Comparison of ENCODE assay signal across 31 cellular contexts in the genomic region with DNA sequence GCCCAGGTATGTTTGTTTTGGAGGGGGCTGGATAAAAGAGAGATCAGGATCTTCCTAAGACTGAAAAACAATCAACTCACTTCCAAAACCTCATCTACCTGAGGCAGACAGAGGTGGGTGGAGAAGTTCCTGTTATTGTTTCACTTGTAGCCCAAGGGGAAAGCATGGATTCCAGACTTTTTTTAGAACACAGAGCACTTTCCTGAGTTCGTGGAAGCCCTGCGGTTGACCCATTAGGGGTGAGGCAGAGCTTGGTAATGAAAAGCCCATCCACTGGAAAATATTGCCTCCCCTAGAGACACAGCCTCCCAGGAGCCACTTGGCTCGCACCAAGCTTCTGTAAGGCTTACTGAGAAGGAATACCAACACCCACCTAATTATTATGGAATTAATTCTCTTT. TPM values are rescaled to one million over a fixed set of nuclear protein-coding genes. Genes with fewer than 3 reads are reported as not detected.
DNase-seq lines count a peak whose midpoint lies in the region; ATAC-seq and TF ChIP-seq lines count a peak whose summit lies in the region.
"Had no signal": no experiment of that assay in that cellular context is flagged by ENCODE, and none has a peak within 500 bp of the region (broad histone marks: within the 10 kb centered on the region; RNA-seq: fewer than 3 reads in every experiment).

No MANE protein-coding gene starts in this region.

- H3K27ac ChIP-seq in heart right ventricle = peak overlapping the region; percentile 15 to 94 (median 64)
- H3K27ac ChIP-seq in endodermal cell (ENCODE audit: low read depth, low read length) = no peak overlapping the region
- peak overlapping the region; percentile 20 for H3K27ac ChIP-seq in parathyroid adenoma
- H3K27ac ChIP-seq in tibial artery = peak overlapping the region; percentile 60 to 95
- H3K27ac ChIP-seq: A549, neural progenitor cell had no signal

- TF ChIP-seq CTCF in heart right ventricle (IDR thresholded peaks at IDR 0.05) = no peak
- TF ChIP-seq CTCF in endodermal cell (conservative IDR thresholded peaks at IDR 0.05) = no peak
- no peak for TF ChIP-seq CTCF in parathyroid adenoma (IDR thresholded peaks at IDR 0.05)
- no peak for TF ChIP-seq CTCF in tibial artery (IDR thresholded peaks at IDR 0.05)
- TF ChIP-seq CTCF in GM20000 (IDR thresholded peaks at IDR 0.05; ENCODE audit: extremely low read depth, missing control alignments) = no peak

- intact Hi-C loops in heart right ventricle (cut with DNase I) (loop anchor here in 1 of 10 donors (5.0 kb wide), 1 partner anchor 76 kb away; no protein-coding TSS in a partner anchor), left ventricle myocardium superior (cut with micrococcal nuclease) (no loop called here), tibial artery (cut with DNase I; ENCODE audit: low total_unique reads) (no loop called here)

- H3K4me1 Mint-ChIP-seq in endodermal cell = peaks cover 25% of the 10 kb centered on the region

- no peaks in the 10 kb centered on the region for H3K27me3 Mint-ChIP-seq in endodermal cell (ENCODE audit: insufficient read depth)
- H3K27me3 Mint-ChIP-seq: activated T-helper 17 cell treated with anti-CD3 and anti-CD28 coated beads, Interleukin-2, amount 50 U/mL, for 72 hours had no signal

- peak in 1 of 2 donors; percentile 50 for DNase-seq in heart right ventricle
- no peak for DNase-seq in left ventricle myocardium superior
- DNase-seq in endodermal cell = no peak
- peak in 1 of 2 donors; percentile 53 for DNase-seq in tibial artery
- DNase-seq in midbrain (lab: John Stamatoyannopoulos, UW) = no peak
- no peak for DNase-seq in GM20000 (ENCODE audit: low spot score)
- DNase-seq in GF-D8 (lab: John Stamatoyannopoulos, UW) = no peak
- DNase-seq: activated CD8-positive, alpha-beta T cell treated with anti-CD3 and anti-CD28 coated beads, Interleukin-2, amount 10 ng/mL, durations not matched to agents 7 days and 5 days; activated naive CD4-positive, alpha-beta T cell treated with anti-CD3 and anti-CD28 coated beads, Interleukin-2, amount 50 U/mL, for 16 hours; CD4-positive, CD25-positive, alpha-beta regulatory T cell; DND-41; effector CD8-positive, alpha-beta T cell; erythroblast; foreskin fibroblast; kidney glomerular epithelial cell; NCI-H1048; NCI-H2107; NCI-H774; sigmoid colon; stimulated activated CD4-positive, alpha-beta T cell treated with anti-CD3 and anti-CD28 coated beads, Interleukin-15, amount 100 ng/mL, for 24 hours; stimulated activated CD4-positive, alpha-beta T cell treated with anti-CD3 and anti-CD28 coated beads, Interleukin-4, amount 100 ng/mL, for 4 hours; substantia nigra; SW 1271; T-helper 9 cell had no signal

- peaks cover 9% of the 10 kb centered on the region for H3K79me2 ChIP-seq in parathyroid adenoma

- peak in 5 of 8 donors; percentile 3 to 13 (median 7) for ATAC-seq in heart right ventricle
- no peak for ATAC-seq in left ventricle myocardium superior
- ATAC-seq: A549; activated CD8-positive, alpha-beta T cell treated with anti-CD3 and anti-CD28 coated beads, Interleukin-2, amount 10 ng/mL, durations not matched to agents 7 days and 5 days; activated T-helper 17 cell treated with anti-CD3 and anti-CD28 coated beads, Interleukin-2, amount 50 U/mL, for 72 hours; Panc1 had no signal

- H3K4me1 ChIP-seq in heart right ventricle = peaks cover 7 to 73% (median 53%) of the 10 kb centered on the region in 9 donors
- H3K4me1 ChIP-seq in endodermal cell (ENCODE audit: control insufficient read depth, insufficient read depth, low read length) = peaks cover 10% of the 10 kb centered on the region
- peaks cover 9% of the 10 kb centered on the region for H3K4me1 ChIP-seq in parathyroid adenoma
- peaks cover 0 to 66% (median 48%) of the 10 kb centered on the region in 4 donors for H3K4me1 ChIP-seq in tibial artery

- peak overlapping the region; percentile 23 for H3K27ac Mint-ChIP-seq in endodermal cell
- H3K27ac Mint-ChIP-seq: activated CD8-positive, alpha-beta T cell treated with anti-CD3 and anti-CD28 coated beads, Interleukin-2, amount 10 ng/mL, durations not matched to agents 7 days and 5 days; activated T-helper 17 cell treated with anti-CD3 and anti-CD28 coated beads, Interleukin-2, amount 50 U/mL, for 72 hours; CD4-positive, CD25-positive, alpha-beta regulatory T cell; neural progenitor cell had no signal

- H3K36me3 ChIP-seq in heart right ventricle (peaks cover 0 to 15% (median 0%) of the 10 kb centered on the region in 9 donors), endodermal cell (ENCODE audit: control insufficient read depth, insufficient read depth, low read length) (no peaks in the 10 kb centered on the region), parathyroid adenoma (ENCODE audit: control insufficient read depth, insufficient read depth, low read length) (no peaks in the 10 kb centered on the region), tibial artery (peaks cover 4 to 16% (median 12%) of the 10 kb centered on the region in 3 donors)
- H3K36me3 ChIP-seq: neural progenitor cell had no signal

- H3K9me3 ChIP-seq in heart right ventricle (no peaks in the 10 kb centered on the region), endodermal cell (ENCODE audit: control insufficient read depth, low read length) (no peaks in the 10 kb centered on the region), parathyroid adenoma (ENCODE audit: control insufficient read depth, low read length) (no peaks in the 10 kb centered on the region), tibial artery (no peaks in the 10 kb centered on the region)
- H3K9me3 ChIP-seq: A549, sigmoid colon had no signal

- H3K9ac ChIP-seq in endodermal cell (ENCODE audit: extremely low read depth, low read length, poor library complexity, severe bottlenecking) = no peak overlapping the region
- H3K9ac ChIP-seq in parathyroid adenoma = no peak overlapping the region
- H3K9ac ChIP-seq: neural progenitor cell had no signal

- no peaks in the 10 kb centered on the region for H3K9me3 Mint-ChIP-seq in endodermal cell
- H3K9me3 Mint-ChIP-seq: activated T-helper 17 cell treated with anti-CD3 and anti-CD28 coated beads, Interleukin-2, amount 50 U/mL, for 72 hours; neural progenitor cell had no signal

- peak overlapping the region; percentile 13 for H3K4me3 Mint-ChIP-seq in endodermal cell
- H3K4me3 Mint-ChIP-seq: activated CD8-positive, alpha-beta T cell treated with anti-CD3 and anti-CD28 coated beads, Interleukin-2, amount 10 ng/mL, durations not matched to agents 7 days and 5 days; activated T-helper 17 cell treated with anti-CD3 and anti-CD28 coated beads, Interleukin-2, amount 50 U/mL, for 72 hours; neural progenitor cell had no signal

- H3K27me3 ChIP-seq in heart right ventricle (no peaks in the 10 kb centered on the region), endodermal cell (ENCODE audit: control insufficient read depth, insufficient read depth, low read length, poor library complexity, severe bottlenecking) (no peaks in the 10 kb centered on the region), parathyroid adenoma (ENCODE audit: control insufficient read depth, insufficient read depth, low read length) (no peaks in the 10 kb centered on the region), tibial artery (no peaks in the 10 kb centered on the region)
- H3K27me3 ChIP-seq: neural progenitor cell, sigmoid colon had no signal

- H2AFZ ChIP-seq in parathyroid adenoma = no peak overlapping the region
- H2AFZ ChIP-seq: neural progenitor cell had no signal

- no peaks in the 10 kb centered on the region for H3K36me3 Mint-ChIP-seq in endodermal cell (ENCODE audit: low read depth)
- H3K36me3 Mint-ChIP-seq: CD4-positive, CD25-positive, alpha-beta regulatory T cell; neural progenitor cell had no signal

- 45 to 47% methylated on average over 3 of the region's 3 CpGs for WGBS in heart right ventricle, 2 donors
- WGBS in endodermal cell (ENCODE audit: insufficient coverage in 1 of 2, insufficient read length in 1 of 2), 2 experiments = 80 to 84% methylated on average over 1 to 3 of the region's 3 CpGs

- H3K4me3 ChIP-seq in heart right ventricle (no peak overlapping the region), endodermal cell (ENCODE audit: low read length) (no peak overlapping the region), parathyroid adenoma (ENCODE audit: low read depth, low read length) (no peak overlapping the region), tibial artery (no peak overlapping the region)
- H3K4me3 ChIP-seq: A549, coronary artery, neural progenitor cell, sigmoid colon had no signal

- no peak overlapping the region for H3K4me2 ChIP-seq in parathyroid adenoma (ENCODE audit: low read length)
- H3K4me2 ChIP-seq: A549, neural progenitor cell had no signal

RNA-seq across cellular contexts. Expression of gene PEF1, which starts 4.0 kb away (rescaled TPM):
- total RNA-seq in heart right ventricle (10 to 100 TPM; 35.0 to 47.9 (median 40.0) TPM), left ventricle myocardium superior (34.1 TPM), endodermal cell (10 to 100 TPM; 51.4 to 59.1 TPM)
- polyA plus RNA-seq in heart right ventricle = 10 to 100 TPM; 35.4 to 94.3 TPM
- polyA plus RNA-seq in endodermal cell (2013, experiment 1 of 2) = 60.4 TPM
- 61.7 TPM for polyA plus RNA-seq in endodermal cell (2013, experiment 2 of 2)

RNA-seq across cellular contexts. Expression of gene HCRTR1, which starts 31.1 kb away (rescaled TPM):
- total RNA-seq in heart right ventricle (under 1 TPM in 6 of 10 donors, not detected in 4; 0.17 to 0.92 (median 0.37) TPM), left ventricle myocardium superior (0.67 TPM), endodermal cell (not detected)
- polyA plus RNA-seq in heart right ventricle = 1 to 10 TPM in 1 of 2 donors, under 1 TPM in 1; 0.20 to 1.5 TPM
- 0.28 TPM for polyA plus RNA-seq in endodermal cell (2013, experiment 1 of 2)
- polyA plus RNA-seq in endodermal cell (2013, experiment 2 of 2) = not detected
- total RNA-seq: activated CD8-positive, alpha-beta T cell treated with anti-CD3 and anti-CD28 coated beads, Interleukin-2, amount 10 ng/mL, durations not matched to agents 7 days and 5 days; activated T-helper 17 cell treated with anti-CD3 and anti-CD28 coated beads, Interleukin-2, amount 50 U/mL, for 72 hours; CD4-positive, CD25-positive, alpha-beta regulatory T cell; HT1080; sigmoid colon had no signal
- polyA plus RNA-seq: A549; CD4-positive, CD25-positive, alpha-beta regulatory T cell had no signal

RNA-seq across cellular contexts. Expression of gene COL16A1, which starts 55.2 kb away (rescaled TPM):
- 10 to 100 TPM in 9 of 10 donors, 1 to 10 TPM in 1; 7.4 to 35.3 (median 16.6) TPM for total RNA-seq in heart right ventricle
- 10 to 100 TPM in 1 of 2 donors, 1 to 10 TPM in 1; 8.3 to 33.1 TPM for polyA plus RNA-seq in heart right ventricle
- total RNA-seq in left ventricle myocardium superior = 16.1 TPM
- 1 to 10 TPM; 7.4 to 9.9 TPM for total RNA-seq in endodermal cell
- 3.6 TPM for polyA plus RNA-seq in endodermal cell (2013, experiment 1 of 2)
- polyA plus RNA-seq in endodermal cell (2013, experiment 2 of 2) = 2.7 TPM
- total RNA-seq: activated CD8-positive, alpha-beta T cell treated with anti-CD3 and anti-CD28 coated beads, Interleukin-2, amount 10 ng/mL, durations not matched to agents 7 days and 5 days; activated T-helper 17 cell treated with anti-CD3 and anti-CD28 coated beads, Interleukin-2, amount 50 U/mL, for 72 hours; CD4-positive, CD25-positive, alpha-beta regulatory T cell had no signal
- polyA plus RNA-seq: CD4-positive, CD25-positive, alpha-beta regulatory T cell had no signal
